In genomic region chr1:207097871-207098324, GRCh38 we compare ENCODE assay signal across 11 cellular contexts. TPM values are rescaled to one million over a fixed set of nuclear protein-coding genes. Genes with fewer than 3 reads are reported as not detected.
DNase-seq lines count a peak whose midpoint lies in the region; ATAC-seq and TF ChIP-seq lines count a peak whose summit lies in the region.
"Had no signal": no experiment of that assay in that cellular context is flagged by ENCODE, and none has a peak within 500 bp of the region (broad histone marks: within the 10 kb centered on the region; RNA-seq: fewer than 3 reads in every experiment).

No MANE protein-coding gene starts in this region.

- H3K36me3 Mint-ChIP-seq in activated CD8-positive, alpha-beta T cell treated with anti-CD3 and anti-CD28 coated beads for 36 hours (ENCODE audit: low read depth) = peaks cover 1% of the 10 kb centered on the region

- TF ChIP-seq POLR2A in upper lobe of left lung (IDR thresholded peaks at IDR 0.05) = no peak

- no peaks in the 10 kb centered on the region for H3K27me3 ChIP-seq in upper lobe of left lung
- H3K27me3 ChIP-seq: BLaER1 had no signal

- TF ChIP-seq EP300 in upper lobe of left lung (IDR thresholded peaks at IDR 0.05) = no peak

- no peak for TF ChIP-seq CTCF in activated CD8-positive, alpha-beta T cell treated with anti-CD3 and anti-CD28 coated beads for 36 hours (IDR thresholded peaks at IDR 0.05)
- no peak for TF ChIP-seq CTCF in upper lobe of left lung (IDR thresholded peaks at IDR 0.05)

- intact Hi-C loops in activated CD8-positive, alpha-beta T cell treated with anti-CD3 and anti-CD28 coated beads for 36 hours (cut with micrococcal nuclease) = no loop called here

- H3K27ac Mint-ChIP-seq in activated CD8-positive, alpha-beta T cell treated with anti-CD3 and anti-CD28 coated beads for 36 hours = peak overlapping the region; percentile 88
- peak overlapping the region; percentile 16 to 50 for H3K27ac Mint-ChIP-seq in stimulated activated naive CD8-positive, alpha-beta T cell treated with anti-CD3 and anti-CD28 coated beads, Interleukin-15, amount 100 ng/mL, for 72 hours

- no peak overlapping the region for H3K27ac ChIP-seq in upper lobe of left lung
- H3K27ac ChIP-seq: BLaER1 had no signal

- H3K9me3 ChIP-seq in upper lobe of left lung = no peaks in the 10 kb centered on the region

- H3K4me3 Mint-ChIP-seq in activated CD8-positive, alpha-beta T cell treated with anti-CD3 and anti-CD28 coated beads for 36 hours = no peak overlapping the region
- peak overlapping the region in 1 of 2 donors; percentile 11 for H3K4me3 Mint-ChIP-seq in stimulated activated naive CD8-positive, alpha-beta T cell treated with anti-CD3 and anti-CD28 coated beads, Interleukin-15, amount 100 ng/mL, for 72 hours

- H3K4me1 ChIP-seq in upper lobe of left lung = no peaks in the 10 kb centered on the region
- H3K4me1 ChIP-seq: BLaER1 had no signal

- ATAC-seq in HG03039 (IDR thresholded peaks at IDR 0.05; ENCODE audit: unreplicated experiment) (peak; percentile 92), upper lobe of left lung (ENCODE audit: low FRiP score in 2 of 2) (no peak), GM18873 (IDR thresholded peaks at IDR 0.05; ENCODE audit: low FRiP score, unreplicated experiment) (no peak)
- ATAC-seq in activated CD8-positive, alpha-beta T cell treated with anti-CD3 and anti-CD28 coated beads for 36 hours = peak; percentile 98
- peak; percentile 99 for ATAC-seq in stimulated activated naive CD8-positive, alpha-beta T cell treated with anti-CD3 and anti-CD28 coated beads, Interleukin-15, amount 100 ng/mL, for 72 hours

- no peak overlapping the region for H3K4me3 ChIP-seq in upper lobe of left lung
- H3K4me3 ChIP-seq: BLaER1 had no signal

- peak; percentile 15 to 35 for DNase-seq in stimulated activated CD4-positive, alpha-beta T cell treated with anti-CD3 and anti-CD28 coated beads, Interleukin-12 subunit alpha, Interleukin-12 subunit beta, amount 100 ng/mL, for 24 hours (ENCODE audit: low read depth in 2 of 2)
- DNase-seq in stimulated activated CD4-positive, alpha-beta T cell treated with anti-CD3 and anti-CD28 coated beads, Interleukin-4, amount 100 ng/mL, for 4 hours = no peak
- peak; percentile 69 for DNase-seq in activated CD8-positive, alpha-beta T cell treated with anti-CD3 and anti-CD28 coated beads for 36 hours
- DNase-seq in stimulated activated naive CD8-positive, alpha-beta T cell treated with anti-CD3 and anti-CD28 coated beads, Interleukin-15, amount 100 ng/mL, for 72 hours = peak; percentile 18 to 64
- no peak for DNase-seq in upper lobe of left lung
- no peak for DNase-seq in iPS-NIHi11 (ENCODE audit: low spot score)
- DNase-seq: foreskin fibroblast, mesenchymal stem cell had no signal

- CTCF ChIA-PET in activated CD8-positive, alpha-beta T cell treated with anti-CD3 and anti-CD28 coated beads for 36 hours (lab: Charles Lee) = interaction anchor here (1.4 to 2.8 kb wide), 6 partner anchors 9 to 402 kb away, joined by 3 to 8 read pairs (median 6); partner anchors contain the start of genes C4BPB and CD55

- 77 to 79% methylated on average over 3 of the region's 3 CpGs for WGBS in upper lobe of left lung, 2 donors

- POLR2A ChIA-PET in activated CD8-positive, alpha-beta T cell treated with anti-CD3 and anti-CD28 coated beads for 36 hours (lab: Charles Lee) = interaction anchor here (0.7 to 1.3 kb wide), 4 partner anchors 46 to 228 kb away, joined by 3 to 4 read pairs (median 4); no protein-coding TSS in a partner anchor

- H3K36me3 ChIP-seq in upper lobe of left lung = no peaks in the 10 kb centered on the region
- H3K36me3 ChIP-seq: BLaER1 had no signal

- H3K27me3 Mint-ChIP-seq in activated CD8-positive, alpha-beta T cell treated with anti-CD3 and anti-CD28 coated beads for 36 hours = peaks cover 10% of the 10 kb centered on the region
- peaks cover 14% of the 10 kb centered on the region for H3K27me3 Mint-ChIP-seq in stimulated activated naive CD8-positive, alpha-beta T cell treated with anti-CD3 and anti-CD28 coated beads, Interleukin-15, amount 100 ng/mL, for 72 hours

- peaks cover 11% of the 10 kb centered on the region for H3K4me1 Mint-ChIP-seq in activated CD8-positive, alpha-beta T cell treated with anti-CD3 and anti-CD28 coated beads for 36 hours (ENCODE audit: low read depth)
- H3K4me1 Mint-ChIP-seq in stimulated activated naive CD8-positive, alpha-beta T cell treated with anti-CD3 and anti-CD28 coated beads, Interleukin-15, amount 100 ng/mL, for 72 hours = peaks cover 26% of the 10 kb centered on the region

- peaks cover 7% of the 10 kb centered on the region for H3K9me3 Mint-ChIP-seq in activated CD8-positive, alpha-beta T cell treated with anti-CD3 and anti-CD28 coated beads for 36 hours
- H3K9me3 Mint-ChIP-seq in stimulated activated naive CD8-positive, alpha-beta T cell treated with anti-CD3 and anti-CD28 coated beads, Interleukin-15, amount 100 ng/mL, for 72 hours = no peaks in the 10 kb centered on the region

RNA-seq across cellular contexts. Expression of gene C4BPA, which starts 6.1 kb away (rescaled TPM):
- total RNA-seq in activated CD8-positive, alpha-beta T cell treated with anti-CD3 and anti-CD28 coated beads for 36 hours = not detected
- total RNA-seq in upper lobe of left lung = 100 to 1,000 TPM in 3 of 6 donors, 10 to 100 TPM in 3; 39.0 to 618 (median 118) TPM

RNA-seq across cellular contexts. Expression of gene C4BPB, which starts 9.2 kb away (rescaled TPM):
- 1 to 10 TPM; 2.1 to 2.2 TPM for total RNA-seq in activated CD8-positive, alpha-beta T cell treated with anti-CD3 and anti-CD28 coated beads for 36 hours
- 10 to 100 TPM in 2 of 6 donors, 1 to 10 TPM in 4; 1.1 to 40.9 (median 9.2) TPM for total RNA-seq in upper lobe of left lung

RNA-seq across cellular contexts. Expression of gene PFKFB2, which starts 44.8 kb away (rescaled TPM):
- total RNA-seq in activated CD8-positive, alpha-beta T cell treated with anti-CD3 and anti-CD28 coated beads for 36 hours = 1 to 10 TPM; 3.5 to 4.3 TPM
- total RNA-seq in upper lobe of left lung = 10 to 100 TPM; 25.3 to 95.5 (median 58.0) TPM

RNA-seq across cellular contexts. Expression of gene YOD1, which starts 46.9 kb away (rescaled TPM):
- 1 to 10 TPM; 7.4 to 7.5 TPM for total RNA-seq in activated CD8-positive, alpha-beta T cell treated with anti-CD3 and anti-CD28 coated beads for 36 hours
- total RNA-seq in upper lobe of left lung = 10 to 100 TPM in 3 of 6 donors, 1 to 10 TPM in 3; 6.0 to 24.4 (median 9.4) TPM

Comparison
In these comparisons a context has a peak if more than half of its experiments do, and no peak if none do; other contexts are left out.
1. DNase-seq: peak in stimulated activated CD4-positive, alpha-beta T cell treated with anti-CD3 and anti-CD28 coated beads, Interleukin-12 subunit alpha, Interleukin-12 subunit beta, amount 100 ng/mL, for 24 hours (2 of 2), activated CD8-positive, alpha-beta T cell treated with anti-CD3 and anti-CD28 coated beads for 36 hours (single experiment) and stimulated activated naive CD8-positive, alpha-beta T cell treated with anti-CD3 and anti-CD28 coated beads, Interleukin-15, amount 100 ng/mL, for 72 hours (2 of 2); none in stimulated activated CD4-positive, alpha-beta T cell treated with anti-CD3 and anti-CD28 coated beads, Interleukin-4, amount 100 ng/mL, for 4 hours (0 of 2), upper lobe of left lung (0 of 2) and iPS-NIHi11 (single experiment).
2. ATAC-seq: peak in HG03039 (single experiment), activated CD8-positive, alpha-beta T cell treated with anti-CD3 and anti-CD28 coated beads for 36 hours (single experiment) and stimulated activated naive CD8-positive, alpha-beta T cell treated with anti-CD3 and anti-CD28 coated beads, Interleukin-15, amount 100 ng/mL, for 72 hours (single experiment); none in upper lobe of left lung (0 of 2) and GM18873 (single experiment).
3. RNA of gene C4BPA, which starts 6.1 kb away (total RNA-seq): 39.0 to 618 TPM in upper lobe of left lung; not detected in activated CD8-positive, alpha-beta T cell treated with anti-CD3 and anti-CD28 coated beads for 36 hours; every median in the first group is over 10 times any median in the second.
4. RNA of gene PFKFB2, which starts 44.8 kb away (total RNA-seq): 25.3 to 95.5 TPM in upper lobe of left lung; 3.5 to 4.3 TPM in activated CD8-positive, alpha-beta T cell treated with anti-CD3 and anti-CD28 coated beads for 36 hours; every median in the first group is over 4 times any median in the second.